ENCODE assay signal across 9 cellular contexts in the genomic region with DNA sequence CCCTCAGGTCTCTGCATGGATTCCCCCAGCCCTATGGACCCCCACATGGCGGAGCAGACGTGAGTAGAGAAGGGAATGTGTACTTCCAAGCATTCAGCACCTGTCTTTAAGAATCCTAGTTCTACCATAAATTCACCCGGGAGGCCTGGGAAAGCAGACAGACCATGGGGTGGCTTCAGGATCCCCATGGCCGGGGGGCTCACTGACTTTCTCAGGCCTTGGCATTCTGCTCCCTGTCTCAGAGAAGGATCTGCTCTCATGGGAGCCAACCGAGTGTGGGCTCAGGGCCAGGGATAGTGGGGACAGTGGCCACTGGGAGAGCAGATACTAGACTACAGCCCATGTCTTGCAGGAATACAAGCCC. TPM values are rescaled to one million over a fixed set of nuclear protein-coding genes. Genes with fewer than 3 reads are reported as not detected.
DNase-seq lines count a peak whose midpoint lies in the region; ATAC-seq and TF ChIP-seq lines count a peak whose summit lies in the region.
"Had no signal": no experiment of that assay in that cellular context is flagged by ENCODE, and none has a peak within 500 bp of the region (broad histone marks: within the 10 kb centered on the region; RNA-seq: fewer than 3 reads in every experiment).

No MANE protein-coding gene starts in this region.

- H3K27ac Mint-ChIP-seq in CD8-positive, alpha-beta memory T cell, result peak overlapping the region; percentile 50 to 99 (median 93)

- ATAC-seq in Panc1, result no peak
- no peak for ATAC-seq in GM18867 (IDR thresholded peaks at IDR 0.05; ENCODE audit: unreplicated experiment)
- ATAC-seq: pancreas had no signal

- H3K9me3 ChIP-seq in CD8-positive, alpha-beta memory T cell (ENCODE audit: low read length), result no peaks in the 10 kb centered on the region
- H3K9me3 ChIP-seq in Panc1 (ENCODE audit: control insufficient read depth, insufficient read depth, low read depth, low read length), result no peaks in the 10 kb centered on the region
- no peaks in the 10 kb centered on the region for H3K9me3 ChIP-seq in esophagus squamous epithelium
- H3K9me3 ChIP-seq in neuronal stem cell (replicated peaks in 1 of 2; ENCODE audit: control insufficient read depth in 2 of 2, insufficient read depth in 1 of 2, low read depth in 1 of 2, low read length in 2 of 2), result no peaks in the 10 kb centered on the region
- H3K9me3 ChIP-seq: pancreas had no signal

- H3K9me3 Mint-ChIP-seq in CD8-positive, alpha-beta memory T cell, result no peaks in the 10 kb centered on the region

- BruUV-seq in Panc1 (replicated peaks; lab: Mats Ljungman, UMichigan), result TSS peak; percentile 74

- no peak overlapping the region for H2AFZ ChIP-seq in neuronal stem cell (ENCODE audit: low read length)

- peak overlapping the region; percentile 94 to 100 (median 98) for H3K4me3 Mint-ChIP-seq in CD8-positive, alpha-beta memory T cell

- no peak overlapping the region for H2BK5ac ChIP-seq in neuronal stem cell (ENCODE audit: low read length)

- no peak overlapping the region for H4K91ac ChIP-seq in neuronal stem cell (ENCODE audit: low read depth, low read length, poor library complexity)

- H3K4ac ChIP-seq in neuronal stem cell (ENCODE audit: low read length), result no peak overlapping the region

- peaks cover 21 to 74% (median 27%) of the 10 kb centered on the region in 3 donors for H3K36me3 Mint-ChIP-seq in CD8-positive, alpha-beta memory T cell

- no peak overlapping the region for H2BK120ac ChIP-seq in neuronal stem cell (ENCODE audit: low read depth, low read length)

- POLR2A ChIA-PET in CD8-positive, alpha-beta memory T cell (lab: Charles Lee), result interaction anchor here (1.0 to 2.0 kb wide), 2 partner anchors 12 to 22 kb away, joined by 3 to 10 read pairs; a partner anchor contains a TSS
- POLR2A ChIA-PET in Panc1 (lab: Charles Lee), result no interaction called here

- DNase-seq in CD8-positive, alpha-beta memory T cell, result no peak
- DNase-seq in Panc1 (ENCODE audit: low read depth, low spot score) (no peak), esophagus squamous epithelium (lab: John Stamatoyannopoulos, UW) (no peak), neuronal stem cell (ENCODE audit: low spot score) (no peak), NCI-H2196 treated with DMSO at 0.1 percent for 48 hours (lab: John Stamatoyannopoulos, UW; ENCODE audit: unreplicated experiment) (no peak), C1 segment of cervical spinal cord (lab: John Stamatoyannopoulos, UW) (no peak), NCI-H2107 (lab: John Stamatoyannopoulos, UW) (no peak)
- DNase-seq: pancreas had no signal

- peaks cover 44% of the 10 kb centered on the region for H3K36me3 ChIP-seq in CD8-positive, alpha-beta memory T cell (ENCODE audit: insufficient read depth, low read length)
- H3K36me3 ChIP-seq in Panc1 (ENCODE audit: control insufficient read depth, insufficient read depth, low read length), result peaks cover 10% of the 10 kb centered on the region
- H3K36me3 ChIP-seq in esophagus squamous epithelium, result peaks cover 9 to 42% (median 35%) of the 10 kb centered on the region in 3 donors
- H3K36me3 ChIP-seq in neuronal stem cell (replicated peaks in 1 of 2; ENCODE audit: control insufficient read depth in 2 of 2, insufficient read depth in 2 of 2, low read length in 2 of 2), result peaks cover 15 to 32% of the 10 kb centered on the region in 2 donors
- H3K36me3 ChIP-seq: pancreas had no signal

- H3K18ac ChIP-seq in neuronal stem cell (ENCODE audit: low read length), result peak overlapping the region; percentile 27

- peaks cover 0 to 3% of the 10 kb centered on the region in 2 donors for H3K27me3 Mint-ChIP-seq in CD8-positive, alpha-beta memory T cell

- H3K14ac ChIP-seq in neuronal stem cell (ENCODE audit: low read length), result no peak overlapping the region

- peaks cover 50 to 72% (median 61%) of the 10 kb centered on the region in 3 donors for H3K4me1 Mint-ChIP-seq in CD8-positive, alpha-beta memory T cell

- H3K4me2 ChIP-seq in neuronal stem cell (ENCODE audit: insufficient read depth, low read length, poor library complexity, severe bottlenecking), result no peak overlapping the region

- H4K8ac ChIP-seq in neuronal stem cell (ENCODE audit: low read depth, low read length), result no peak overlapping the region

- H3K23ac ChIP-seq in neuronal stem cell (ENCODE audit: low read depth, low read length, poor library complexity), result no peak overlapping the region

- WGBS in esophagus squamous epithelium, 2 donors, result 72 to 78% methylated on average over 4 to 5 of the region's 5 CpGs
- WGBS in neuronal stem cell (ENCODE audit: extremely low coverage in 2 of 2, insufficient read length in 2 of 2, insufficient replicate concordance in 1 of 2), 2 donors, result no CpG with 5 or more reads among the region's 5 CpGs

- intact Hi-C loops in Panc1 (cut with micrococcal nuclease; ENCODE audit: unreplicated experiment), result no loop called here
- intact Hi-C loops in esophagus squamous epithelium (cut with DNase I), result no loop called here

- H3K79me1 ChIP-seq in neuronal stem cell (ENCODE audit: low read depth, low read length), result peaks cover 8% of the 10 kb centered on the region

- TF ChIP-seq CTCF in Panc1 (IDR thresholded peaks at IDR 0.05), result no peak
- TF ChIP-seq CTCF in esophagus squamous epithelium (IDR thresholded peaks at IDR 0.05), result no peak

- peak overlapping the region; percentile 13 for H2AK5ac ChIP-seq in neuronal stem cell (ENCODE audit: low read depth, low read length)

- H2BK12ac ChIP-seq in neuronal stem cell (ENCODE audit: low read length), result no peak overlapping the region

- H3K9ac ChIP-seq in neuronal stem cell (ENCODE audit: low read depth, low read length, poor library complexity), result no peak overlapping the region

- no peaks in the 10 kb centered on the region for H3K27me3 ChIP-seq in CD8-positive, alpha-beta memory T cell (ENCODE audit: insufficient read depth, low read length, poor library complexity, severe bottlenecking)
- H3K27me3 ChIP-seq in Panc1 (ENCODE audit: control insufficient read depth, insufficient read depth, low read length) (no peaks in the 10 kb centered on the region), esophagus squamous epithelium (no peaks in the 10 kb centered on the region), neuronal stem cell (ENCODE audit: control insufficient read depth in 3 of 3, insufficient read depth in 3 of 3, low read depth in 1 of 3, low read length in 3 of 3) (peaks cover 0 to 7% (median 0%) of the 10 kb centered on the region in 3 experiments)
- H3K27me3 ChIP-seq: pancreas had no signal

- no peak for TF ChIP-seq POLR2A in esophagus squamous epithelium (IDR thresholded peaks at IDR 0.05)

- H3K27ac ChIP-seq in CD8-positive, alpha-beta memory T cell (ENCODE audit: low read depth, low read length), result peak overlapping the region; percentile 60
- H3K27ac ChIP-seq in Panc1 (ENCODE audit: low read length), result peak overlapping the region; percentile 97
- peak overlapping the region; percentile 75 to 97 (median 94) for H3K27ac ChIP-seq in esophagus squamous epithelium
- no peak overlapping the region for H3K27ac ChIP-seq in neuronal stem cell (replicated peaks; ENCODE audit: low read length)
- H3K27ac ChIP-seq: pancreas had no signal

- H3K4me1 ChIP-seq in CD8-positive, alpha-beta memory T cell (ENCODE audit: insufficient read depth, low read length), result peaks cover 60% of the 10 kb centered on the region
- peaks cover 16% of the 10 kb centered on the region for H3K4me1 ChIP-seq in Panc1 (ENCODE audit: control insufficient read depth, insufficient read depth, low read length)
- peaks cover 41 to 85% (median 47%) of the 10 kb centered on the region in 3 donors for H3K4me1 ChIP-seq in esophagus squamous epithelium
- H3K4me1 ChIP-seq in neuronal stem cell (ENCODE audit: control insufficient read depth in 2 of 2, insufficient read depth in 1 of 2, low read depth in 1 of 2, low read length in 2 of 2), result peaks cover 29 to 39% of the 10 kb centered on the region in 2 donors

- H2BK15ac ChIP-seq in neuronal stem cell (ENCODE audit: low read length), result peak overlapping the region; percentile 55

- in situ Hi-C loops in Panc1 (cut with HindIII; ENCODE audit: low pct_unique_long_range_greater_than_20kb, low sequenced_read_pairs), result no loop called here

- peak overlapping the region; percentile 88 for H3K4me3 ChIP-seq in CD8-positive, alpha-beta memory T cell (ENCODE audit: low read length)
- H3K4me3 ChIP-seq in Panc1 (ENCODE audit: low read depth in 2 of 2, low read length in 2 of 2) (peak overlapping the region; percentile 90 to 97), esophagus squamous epithelium (peak overlapping the region in 1 of 4 donors; percentile 28), neuronal stem cell (ENCODE audit: low read length in 2 of 2) (no peak overlapping the region)
- H3K4me3 ChIP-seq: pancreas had no signal

- CTCF ChIA-PET in CD8-positive, alpha-beta memory T cell (lab: Charles Lee), result interaction anchor here (1.1 kb wide), 1 partner anchor 57 kb away, joined by 3 read pairs; no protein-coding TSS in a partner anchor
- CTCF ChIA-PET in Panc1 (lab: Charles Lee), result no interaction called here

RNA-seq across cellular contexts. Expression of a gene that starts 2.3 kb away (rescaled TPM):
- total RNA-seq in CD8-positive, alpha-beta memory T cell, result 10 to 100 TPM; 78.0 to 81.6 TPM
- polyA plus RNA-seq in CD8-positive, alpha-beta memory T cell, result 61.6 TPM
- total RNA-seq in Panc1 (2021; ENCODE audit: unreplicated experiment) (170 TPM), esophagus squamous epithelium (10 to 100 TPM; 15.6 to 26.2 (median 18.1) TPM)
- 140 TPM for polyA plus RNA-seq in Panc1 (2012; ENCODE audit: insufficient read length)
- 31.6 TPM for polyA plus RNA-seq in neuronal stem cell (2013, experiment 1 of 2)
- 31.4 TPM for polyA plus RNA-seq in neuronal stem cell (2013, experiment 2 of 2)

RNA-seq across cellular contexts. Expression of a gene that starts 11.8 kb away (rescaled TPM):
- total RNA-seq in CD8-positive, alpha-beta memory T cell, result 10 to 100 TPM; 66.4 to 69.9 TPM
- 1.7 TPM for polyA plus RNA-seq in CD8-positive, alpha-beta memory T cell
- total RNA-seq in Panc1 (2021; ENCODE audit: unreplicated experiment) (154 TPM), esophagus squamous epithelium (10 to 100 TPM; 38.8 to 81.4 (median 67.1) TPM)
- 149 TPM for polyA plus RNA-seq in Panc1 (2012; ENCODE audit: insufficient read length)
- polyA plus RNA-seq in neuronal stem cell (2013, experiment 1 of 2), result 21.7 TPM
- 21.0 TPM for polyA plus RNA-seq in neuronal stem cell (2013, experiment 2 of 2)

RNA-seq across cellular contexts. Expression of a gene that starts 17.1 kb away (rescaled TPM):
- total RNA-seq in CD8-positive, alpha-beta memory T cell, result under 1 TPM; 0.13 to 0.24 TPM
- polyA plus RNA-seq in CD8-positive, alpha-beta memory T cell, result not detected
- total RNA-seq in Panc1 (2021; ENCODE audit: unreplicated experiment) (0.41 TPM), esophagus squamous epithelium (under 1 TPM in 1 of 4 donors, not detected in 3; 0.19 TPM)
- polyA plus RNA-seq in Panc1 (2012; ENCODE audit: insufficient read length), result 0.28 TPM
- 0.13 TPM for polyA plus RNA-seq in neuronal stem cell (2013, experiment 1 of 2)
- polyA plus RNA-seq in neuronal stem cell (2013, experiment 2 of 2), result 0.21 TPM

RNA-seq across cellular contexts. Expression of a gene that starts 22.0 kb away (rescaled TPM):
- total RNA-seq in CD8-positive, alpha-beta memory T cell, result 10 to 100 TPM; 14.0 to 15.7 TPM
- polyA plus RNA-seq in CD8-positive, alpha-beta memory T cell, result 18.4 TPM
- total RNA-seq in Panc1 (2021; ENCODE audit: unreplicated experiment) (23.1 TPM), esophagus squamous epithelium (10 to 100 TPM in 2 of 4 donors, 1 to 10 TPM in 2; 5.8 to 12.8 (median 10.4) TPM)
- polyA plus RNA-seq in Panc1 (2012; ENCODE audit: insufficient read length), result 28.9 TPM
- 1.3 TPM for polyA plus RNA-seq in neuronal stem cell (2013, experiment 1 of 2)
- polyA plus RNA-seq in neuronal stem cell (2013, experiment 2 of 2), result 1.3 TPM

RNA-seq across cellular contexts. Expression of a gene that starts 30.8 kb away (rescaled TPM):
- total RNA-seq in CD8-positive, alpha-beta memory T cell, result 10 to 100 TPM; 72.7 to 74.9 TPM
- polyA plus RNA-seq in CD8-positive, alpha-beta memory T cell, result 27.0 TPM
- total RNA-seq in Panc1 (2021; ENCODE audit: unreplicated experiment) (100 TPM), esophagus squamous epithelium (10 to 100 TPM; 13.5 to 24.7 (median 19.8) TPM)
- polyA plus RNA-seq in Panc1 (2012; ENCODE audit: insufficient read length), result 137 TPM
- 57.7 TPM for polyA plus RNA-seq in neuronal stem cell (2013, experiment 1 of 2)
- 57.2 TPM for polyA plus RNA-seq in neuronal stem cell (2013, experiment 2 of 2)

Comparison
In these comparisons a context has a peak if more than half of its experiments do, and no peak if none do; other contexts are left out.
1. H3K4me3 ChIP-seq: peak in CD8-positive, alpha-beta memory T cell (single experiment) and Panc1 (2 of 2); none in neuronal stem cell (0 of 2).